Comparison of ENCODE assay signal across 1 cellular context in the genomic region with DNA sequence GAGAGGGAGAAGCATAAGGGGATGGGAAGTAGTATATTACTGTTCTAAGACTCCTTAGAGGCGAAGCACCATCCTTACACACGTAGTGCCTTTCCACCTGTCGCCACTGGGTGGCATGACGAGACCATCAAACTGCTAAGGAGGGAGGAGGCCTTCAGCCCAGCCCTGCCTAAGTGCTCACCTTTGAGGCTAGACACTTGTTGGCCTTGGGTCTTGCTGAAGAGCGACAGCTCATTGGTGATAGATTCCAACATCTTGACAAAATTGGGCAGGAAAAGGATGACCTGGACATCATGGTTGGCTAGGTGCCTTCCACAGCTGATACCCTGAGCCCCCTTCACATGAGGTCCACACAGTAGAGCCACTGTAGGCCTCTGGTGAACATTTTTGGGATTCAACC.
TF ChIP-seq lines count a peak whose summit lies in the region.

No MANE protein-coding gene starts in this region.

TF ChIP-seq in K562, 482 proteins besides CTCF, POLR2A, EP300 and RAD21 (continued from another document and continues in another):
- TF ChIP-seq, protein P1, sequence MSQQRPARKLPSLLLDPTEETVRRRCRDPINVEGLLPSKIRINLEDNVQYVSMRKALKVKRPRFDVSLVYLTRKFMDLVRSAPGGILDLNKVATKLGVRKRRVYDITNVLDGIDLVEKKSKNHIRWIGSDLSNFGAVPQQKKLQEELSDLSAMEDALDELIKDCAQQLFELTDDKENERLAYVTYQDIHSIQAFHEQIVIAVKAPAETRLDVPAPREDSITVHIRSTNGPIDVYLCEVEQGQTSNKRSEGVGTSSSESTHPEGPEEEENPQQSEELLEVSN (IDR thresholded peaks at IDR 0.05; ENCODE audit: borderline replicate concordance in 1 of 2, extremely low read depth in 1 of 2, insufficient read depth in 1 of 2, insufficient read length in 1 of 2, low read depth in 1 of 2, low read length in 1 of 2, poor library complexity in 1 of 2, severe bottlenecking in 1 of 2), result no peak
- TF ChIP-seq CREM (IDR thresholded peaks at IDR 0.05; ENCODE audit: low read depth), result peak; percentile 71; the same call in 1 of the 2 replicates
- TF ChIP-seq NCOA2 (IDR thresholded peaks at IDR 0.05; ENCODE audit: partially characterized antibody in 2 of 2), result no peak
- TF ChIP-seq ILF3 (IDR thresholded peaks at IDR 0.05; ENCODE audit: borderline replicate concordance), result no peak
- no peak for TF ChIP-seq RFX1 (IDR thresholded peaks at IDR 0.05)
- TF ChIP-seq, protein P2, sequence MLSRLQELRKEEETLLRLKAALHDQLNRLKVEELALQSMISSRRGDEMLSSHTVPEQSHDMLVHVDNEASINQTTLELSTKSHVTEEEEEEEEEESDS (CRISPR knock-in tag; IDR thresholded peaks at IDR 0.05), result no peak
- TF ChIP-seq STAG1 (CRISPR knock-in tag; IDR thresholded peaks at IDR 0.05; ENCODE audit: borderline replicate concordance), result peak; percentile 89
- TF ChIP-seq CAMTA2 (CRISPR knock-in tag; conservative IDR thresholded peaks at IDR 0.05), result no peak
- no peak for TF ChIP-seq BCL6 (CRISPR knock-in tag; IDR thresholded peaks at IDR 0.05)
- TF ChIP-seq TFAM (CRISPR knock-in tag; conservative IDR thresholded peaks at IDR 0.05), result no peak
- TF ChIP-seq, protein P3, sequence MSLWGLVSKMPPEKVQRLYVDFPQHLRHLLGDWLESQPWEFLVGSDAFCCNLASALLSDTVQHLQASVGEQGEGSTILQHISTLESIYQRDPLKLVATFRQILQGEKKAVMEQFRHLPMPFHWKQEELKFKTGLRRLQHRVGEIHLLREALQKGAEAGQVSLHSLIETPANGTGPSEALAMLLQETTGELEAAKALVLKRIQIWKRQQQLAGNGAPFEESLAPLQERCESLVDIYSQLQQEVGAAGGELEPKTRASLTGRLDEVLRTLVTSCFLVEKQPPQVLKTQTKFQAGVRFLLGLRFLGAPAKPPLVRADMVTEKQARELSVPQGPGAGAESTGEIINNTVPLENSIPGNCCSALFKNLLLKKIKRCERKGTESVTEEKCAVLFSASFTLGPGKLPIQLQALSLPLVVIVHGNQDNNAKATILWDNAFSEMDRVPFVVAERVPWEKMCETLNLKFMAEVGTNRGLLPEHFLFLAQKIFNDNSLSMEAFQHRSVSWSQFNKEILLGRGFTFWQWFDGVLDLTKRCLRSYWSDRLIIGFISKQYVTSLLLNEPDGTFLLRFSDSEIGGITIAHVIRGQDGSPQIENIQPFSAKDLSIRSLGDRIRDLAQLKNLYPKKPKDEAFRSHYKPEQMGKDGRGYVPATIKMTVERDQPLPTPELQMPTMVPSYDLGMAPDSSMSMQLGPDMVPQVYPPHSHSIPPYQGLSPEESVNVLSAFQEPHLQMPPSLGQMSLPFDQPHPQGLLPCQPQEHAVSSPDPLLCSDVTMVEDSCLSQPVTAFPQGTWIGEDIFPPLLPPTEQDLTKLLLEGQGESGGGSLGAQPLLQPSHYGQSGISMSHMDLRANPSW (CRISPR knock-in tag; IDR thresholded peaks at IDR 0.05), result no peak
- TF ChIP-seq NFE2 (IDR thresholded peaks at IDR 0.05; ENCODE audit: low read depth), result no peak
- no peak for TF ChIP-seq BDP1 (IDR thresholded peaks at IDR 0.05; ENCODE audit: insufficient read depth, insufficient read length)
- no peak for TF ChIP-seq SRSF1 (IDR thresholded peaks at IDR 0.05; ENCODE audit: low read depth, low read length)
- TF ChIP-seq RBM14 (IDR thresholded peaks at IDR 0.05; ENCODE audit: borderline replicate concordance, insufficient read depth, low read depth, low read length), result no peak
- 0 out of 2 replicates have a peak, but pooled peaks have one; percentile 10 for TF ChIP-seq CEBPG (CRISPR knock-in tag; IDR thresholded peaks at IDR 0.05)
- no peak for TF ChIP-seq CEBPG (tag; conservative IDR thresholded peaks at IDR 0.05 in 1 of 2, IDR thresholded peaks at IDR 0.05 in 1 of 2)
- no peak for TF ChIP-seq PYGO2 (tag; IDR thresholded peaks at IDR 0.05)
- no peak for TF ChIP-seq TAF15 (IDR thresholded peaks at IDR 0.05; ENCODE audit: low read depth, low read length)
- no peak for TF ChIP-seq L3MBTL2 (IDR thresholded peaks at IDR 0.05)
- TF ChIP-seq, protein P4, sequence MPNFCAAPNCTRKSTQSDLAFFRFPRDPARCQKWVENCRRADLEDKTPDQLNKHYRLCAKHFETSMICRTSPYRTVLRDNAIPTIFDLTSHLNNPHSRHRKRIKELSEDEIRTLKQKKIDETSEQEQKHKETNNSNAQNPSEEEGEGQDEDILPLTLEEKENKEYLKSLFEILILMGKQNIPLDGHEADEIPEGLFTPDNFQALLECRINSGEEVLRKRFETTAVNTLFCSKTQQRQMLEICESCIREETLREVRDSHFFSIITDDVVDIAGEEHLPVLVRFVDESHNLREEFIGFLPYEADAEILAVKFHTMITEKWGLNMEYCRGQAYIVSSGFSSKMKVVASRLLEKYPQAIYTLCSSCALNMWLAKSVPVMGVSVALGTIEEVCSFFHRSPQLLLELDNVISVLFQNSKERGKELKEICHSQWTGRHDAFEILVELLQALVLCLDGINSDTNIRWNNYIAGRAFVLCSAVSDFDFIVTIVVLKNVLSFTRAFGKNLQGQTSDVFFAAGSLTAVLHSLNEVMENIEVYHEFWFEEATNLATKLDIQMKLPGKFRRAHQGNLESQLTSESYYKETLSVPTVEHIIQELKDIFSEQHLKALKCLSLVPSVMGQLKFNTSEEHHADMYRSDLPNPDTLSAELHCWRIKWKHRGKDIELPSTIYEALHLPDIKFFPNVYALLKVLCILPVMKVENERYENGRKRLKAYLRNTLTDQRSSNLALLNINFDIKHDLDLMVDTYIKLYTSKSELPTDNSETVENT (CRISPR knock-in tag; IDR thresholded peaks at IDR 0.05), result no peak
- no peak for TF ChIP-seq EHMT2 (IDR thresholded peaks at IDR 0.05)
- no peak for TF ChIP-seq FOXJ2 (tag; IDR thresholded peaks at IDR 0.05)
- no peak for TF ChIP-seq PHF21A (IDR thresholded peaks at IDR 0.05; ENCODE audit: borderline replicate concordance, low read depth)
- TF ChIP-seq, protein P5, sequence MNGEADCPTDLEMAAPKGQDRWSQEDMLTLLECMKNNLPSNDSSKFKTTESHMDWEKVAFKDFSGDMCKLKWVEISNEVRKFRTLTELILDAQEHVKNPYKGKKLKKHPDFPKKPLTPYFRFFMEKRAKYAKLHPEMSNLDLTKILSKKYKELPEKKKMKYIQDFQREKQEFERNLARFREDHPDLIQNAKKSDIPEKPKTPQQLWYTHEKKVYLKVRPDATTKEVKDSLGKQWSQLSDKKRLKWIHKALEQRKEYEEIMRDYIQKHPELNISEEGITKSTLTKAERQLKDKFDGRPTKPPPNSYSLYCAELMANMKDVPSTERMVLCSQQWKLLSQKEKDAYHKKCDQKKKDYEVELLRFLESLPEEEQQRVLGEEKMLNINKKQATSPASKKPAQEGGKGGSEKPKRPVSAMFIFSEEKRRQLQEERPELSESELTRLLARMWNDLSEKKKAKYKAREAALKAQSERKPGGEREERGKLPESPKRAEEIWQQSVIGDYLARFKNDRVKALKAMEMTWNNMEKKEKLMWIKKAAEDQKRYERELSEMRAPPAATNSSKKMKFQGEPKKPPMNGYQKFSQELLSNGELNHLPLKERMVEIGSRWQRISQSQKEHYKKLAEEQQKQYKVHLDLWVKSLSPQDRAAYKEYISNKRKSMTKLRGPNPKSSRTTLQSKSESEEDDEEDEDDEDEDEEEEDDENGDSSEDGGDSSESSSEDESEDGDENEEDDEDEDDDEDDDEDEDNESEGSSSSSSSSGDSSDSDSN (IDR thresholded peaks at IDR 0.05; ENCODE audit: borderline replicate concordance in 1 of 2, low read depth in 2 of 2, low read length in 2 of 2), result no peak
- peak; percentile 66 for TF ChIP-seq ZNF263 (CRISPR knock-in tag; IDR thresholded peaks at IDR 0.05; ENCODE audit: borderline replicate concordance)
- TF ChIP-seq, protein P6, sequence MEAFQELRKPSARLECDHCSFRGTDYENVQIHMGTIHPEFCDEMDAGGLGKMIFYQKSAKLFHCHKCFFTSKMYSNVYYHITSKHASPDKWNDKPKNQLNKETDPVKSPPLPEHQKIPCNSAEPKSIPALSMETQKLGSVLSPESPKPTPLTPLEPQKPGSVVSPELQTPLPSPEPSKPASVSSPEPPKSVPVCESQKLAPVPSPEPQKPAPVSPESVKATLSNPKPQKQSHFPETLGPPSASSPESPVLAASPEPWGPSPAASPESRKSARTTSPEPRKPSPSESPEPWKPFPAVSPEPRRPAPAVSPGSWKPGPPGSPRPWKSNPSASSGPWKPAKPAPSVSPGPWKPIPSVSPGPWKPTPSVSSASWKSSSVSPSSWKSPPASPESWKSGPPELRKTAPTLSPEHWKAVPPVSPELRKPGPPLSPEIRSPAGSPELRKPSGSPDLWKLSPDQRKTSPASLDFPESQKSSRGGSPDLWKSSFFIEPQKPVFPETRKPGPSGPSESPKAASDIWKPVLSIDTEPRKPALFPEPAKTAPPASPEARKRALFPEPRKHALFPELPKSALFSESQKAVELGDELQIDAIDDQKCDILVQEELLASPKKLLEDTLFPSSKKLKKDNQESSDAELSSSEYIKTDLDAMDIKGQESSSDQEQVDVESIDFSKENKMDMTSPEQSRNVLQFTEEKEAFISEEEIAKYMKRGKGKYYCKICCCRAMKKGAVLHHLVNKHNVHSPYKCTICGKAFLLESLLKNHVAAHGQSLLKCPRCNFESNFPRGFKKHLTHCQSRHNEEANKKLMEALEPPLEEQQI (IDR thresholded peaks at IDR 0.05), result no peak
- TF ChIP-seq ZNF668 (CRISPR knock-in tag; IDR thresholded peaks at IDR 0.05), result no peak
- TF ChIP-seq RCOR1 (IDR thresholded peaks at IDR 0.05; ENCODE audit: borderline replicate concordance in 1 of 2, low read depth in 2 of 2, low read length in 2 of 2), result 0 out of 4 replicates have a peak, but pooled peaks of 1 of the 2 experiments have one; percentile 22
- TF ChIP-seq KHSRP (IDR thresholded peaks at IDR 0.05), result no peak
- TF ChIP-seq YBX1 (IDR thresholded peaks at IDR 0.05), result no peak
- TF ChIP-seq SIN3A (IDR thresholded peaks at IDR 0.05; ENCODE audit: borderline replicate concordance in 2 of 2, control insufficient read depth in 1 of 2, low read depth in 2 of 2, low read length in 2 of 2), result no peak
- no peak for TF ChIP-seq TGIF2 (CRISPR knock-in tag; IDR thresholded peaks at IDR 0.05)
- no peak for TF ChIP-seq CREBBP (IDR thresholded peaks at IDR 0.05; ENCODE audit: low read depth, low read length)
- TF ChIP-seq SMC3 (conservative IDR thresholded peaks at IDR 0.05; ENCODE audit: insufficient read depth, low read depth, low read length), result peak; percentile 96
- TF ChIP-seq FOXJ3 (CRISPR knock-in tag; IDR thresholded peaks at IDR 0.05), result no peak
- TF ChIP-seq ZNF551 (CRISPR knock-in tag; IDR thresholded peaks at IDR 0.05), result no peak
- no peak for TF ChIP-seq RBM15 (IDR thresholded peaks at IDR 0.05; ENCODE audit: insufficient read depth, low read length)
- TF ChIP-seq SMAD3 (CRISPR knock-in tag; conservative IDR thresholded peaks at IDR 0.05), result 0 out of 2 replicates have a peak, but pooled peaks have one; percentile 29
- no peak for TF ChIP-seq FOXA1 (IDR thresholded peaks at IDR 0.05; ENCODE audit: borderline replicate concordance)
- TF ChIP-seq ARID2 (IDR thresholded peaks at IDR 0.05), result peak; percentile 80
- TF ChIP-seq DIDO1 (tag; IDR thresholded peaks at IDR 0.05; ENCODE audit: low read depth), result no peak
- 0 out of 4 replicates have a peak, but pooled peaks of 1 of the 2 experiments have one; percentile 41 for TF ChIP-seq ARNT (IDR thresholded peaks at IDR 0.05)
- TF ChIP-seq RB1 (IDR thresholded peaks at IDR 0.05; ENCODE audit: low read depth), result peak; percentile 32; the same call in 1 of the 2 replicates
- TF ChIP-seq MEF2A (IDR thresholded peaks at IDR 0.05; ENCODE audit: control insufficient read depth, low read depth, low read length), result no peak
- TF ChIP-seq WHSC1 (IDR thresholded peaks at IDR 0.05; ENCODE audit: low read length), result no peak
- TF ChIP-seq ZFP30 (CRISPR knock-in tag; IDR thresholded peaks at IDR 0.05; ENCODE audit: borderline replicate concordance), result no peak
- no peak for TF ChIP-seq ZNF75A (CRISPR knock-in tag; IDR thresholded peaks at IDR 0.05)
- TF ChIP-seq POLR2AphosphoS5 (IDR thresholded peaks at IDR 0.05; ENCODE audit: control insufficient read depth, insufficient read depth, low read depth, low read length), result no peak
- no peak for TF ChIP-seq IRF2 (CRISPR knock-in tag; IDR thresholded peaks at IDR 0.05)
- TF ChIP-seq NFRKB (IDR thresholded peaks at IDR 0.05; ENCODE audit: low read depth), result no peak
- TF ChIP-seq CTBP1 (IDR thresholded peaks at IDR 0.05; ENCODE audit: borderline replicate concordance), result peak; percentile 27; the same call in 1 of the 2 replicates
- TF ChIP-seq C11orf30 (IDR thresholded peaks at IDR 0.05; ENCODE audit: low read depth), result no peak
- TF ChIP-seq, protein P7, sequence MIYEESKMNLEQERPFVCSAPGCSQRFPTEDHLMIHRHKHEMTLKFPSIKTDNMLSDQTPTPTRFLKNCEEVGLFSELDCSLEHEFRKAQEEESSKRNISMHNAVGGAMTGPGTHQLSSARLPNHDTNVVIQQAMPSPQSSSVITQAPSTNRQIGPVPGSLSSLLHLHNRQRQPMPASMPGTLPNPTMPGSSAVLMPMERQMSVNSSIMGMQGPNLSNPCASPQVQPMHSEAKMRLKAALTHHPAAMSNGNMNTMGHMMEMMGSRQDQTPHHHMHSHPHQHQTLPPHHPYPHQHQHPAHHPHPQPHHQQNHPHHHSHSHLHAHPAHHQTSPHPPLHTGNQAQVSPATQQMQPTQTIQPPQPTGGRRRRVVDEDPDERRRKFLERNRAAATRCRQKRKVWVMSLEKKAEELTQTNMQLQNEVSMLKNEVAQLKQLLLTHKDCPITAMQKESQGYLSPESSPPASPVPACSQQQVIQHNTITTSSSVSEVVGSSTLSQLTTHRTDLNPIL (CRISPR knock-in tag; IDR thresholded peaks at IDR 0.05), result no peak
- no peak for TF ChIP-seq KLF1 (tag; IDR thresholded peaks at IDR 0.05)
- no peak for TF ChIP-seq ZNF224 (CRISPR knock-in tag; IDR thresholded peaks at IDR 0.05)
- TF ChIP-seq ZNF124 (CRISPR knock-in tag; IDR thresholded peaks at IDR 0.05), result no peak
- TF ChIP-seq ZFP1 (CRISPR knock-in tag; IDR thresholded peaks at IDR 0.05), result no peak
- TF ChIP-seq HNRNPL (IDR thresholded peaks at IDR 0.05; ENCODE audit: low read depth, low read length), result no peak
- TF ChIP-seq TAF1 (IDR thresholded peaks at IDR 0.05; ENCODE audit: control insufficient read depth, extremely low read depth, insufficient read depth, low read length, severe bottlenecking), result no peak
- no peak for TF ChIP-seq ZNF24 (IDR thresholded peaks at IDR 0.05)
